ENCODE assay signal across 8 cellular contexts in the genomic region with DNA sequence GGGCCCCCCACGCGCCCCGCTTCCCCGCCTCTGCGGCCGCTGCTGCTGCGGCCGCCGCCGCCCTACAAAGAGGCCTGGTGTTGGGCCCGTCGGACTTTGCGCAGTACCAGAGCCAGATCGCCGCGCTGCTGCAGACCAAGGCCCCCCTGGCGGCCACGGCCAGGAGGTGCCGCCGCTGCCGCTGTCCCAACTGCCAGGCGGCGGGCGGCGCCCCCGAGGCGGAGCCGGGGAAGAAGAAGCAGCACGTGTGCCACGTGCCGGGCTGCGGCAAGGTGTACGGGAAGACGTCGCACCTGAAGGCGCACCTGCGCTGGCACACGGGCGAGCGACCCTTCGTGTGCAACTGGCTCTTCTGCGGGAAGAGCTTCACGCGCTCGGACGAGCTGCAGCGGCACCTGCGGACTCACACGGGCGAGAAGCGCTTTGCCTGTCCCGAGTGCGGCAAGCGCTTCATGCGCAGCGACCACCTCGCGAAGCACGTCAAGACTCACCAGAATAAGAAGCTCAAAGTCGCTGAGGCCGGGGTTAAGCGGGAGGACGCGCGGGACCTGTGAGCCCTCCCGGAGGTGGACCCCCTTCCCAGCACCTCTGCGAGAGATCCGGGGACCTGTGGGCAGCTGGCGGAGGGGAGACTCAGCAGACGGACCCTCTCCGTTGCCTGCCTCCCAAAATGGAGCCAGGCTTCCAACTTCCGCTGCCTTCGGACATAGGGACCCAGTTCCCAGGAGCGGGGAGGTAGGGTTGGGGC. TPM values are rescaled to one million over a fixed set of nuclear protein-coding genes. Genes with fewer than 3 reads are reported as not detected.
DNase-seq lines count a peak whose midpoint lies in the region; ATAC-seq and TF ChIP-seq lines count a peak whose summit lies in the region.

No MANE protein-coding gene starts in this region.

- no peaks in the 10 kb centered on the region for H3K36me3 Mint-ChIP-seq in brain

- peak overlapping the region; percentile 66 to 80 (median 74) for H3K4me3 Mint-ChIP-seq in brain

- DNase-seq in activated effector memory CD4-positive, alpha-beta T cell treated with anti-CD3 and anti-CD28 coated beads, Interleukin-2, amount 50 U/mL, for 16 hours = peak; percentile 69
- no peak for DNase-seq in activated effector memory CD4-positive, alpha-beta T cell treated with Interleukin-2 at 50 U/mL for 16 hours
- DNase-seq in iPS-NIHi7 (ENCODE audit: extremely low spot score) = peak; percentile 83
- peak; percentile 49 for DNase-seq in stimulated activated CD4-positive, alpha-beta T cell treated with anti-CD3 and anti-CD28 coated beads, Interleukin-4, amount 100 ng/mL, for 1 hour
- no peak for DNase-seq in activated CD4-positive, CD25-positive, alpha-beta regulatory T cell (lab: John Stamatoyannopoulos, UW)
- DNase-seq in KG1 (lab: John Stamatoyannopoulos, UW) = no peak

- peaks cover 96% of the 10 kb centered on the region for H3K27me3 Mint-ChIP-seq in brain

- H3K4me1 Mint-ChIP-seq in brain = peaks cover 36% of the 10 kb centered on the region

- peak; percentile 60 to 76 for TF ChIP-seq CTCF in brain (conservative IDR thresholded peaks at IDR 0.05)

- peak overlapping the region in 1 of 5 experiments; percentile 59 for H3K27ac Mint-ChIP-seq in brain

- no peak for ATAC-seq in GM18909 (IDR thresholded peaks at IDR 0.05; ENCODE audit: poor library complexity, unreplicated experiment)

- H3K9me3 Mint-ChIP-seq in brain = peaks cover 0 to 6% (median 0%) of the 10 kb centered on the region in 5 experiments

RNA-seq across cellular contexts. Expression of a gene that starts 1.9 kb away (rescaled TPM):
- 3.9 TPM for polyA plus RNA-seq in brain (ENCODE audit: insufficient read depth, low read depth, low replicate concordance)

RNA-seq across cellular contexts. Expression of a gene that starts 53.2 kb away (rescaled TPM):
- polyA plus RNA-seq in brain (ENCODE audit: insufficient read depth, low read depth, low replicate concordance) = 1.1 TPM

Comparison
In these comparisons a context has a peak if more than half of its experiments do, and no peak if none do; other contexts are left out.
1. DNase-seq: peak in activated effector memory CD4-positive, alpha-beta T cell treated with anti-CD3 and anti-CD28 coated beads, Interleukin-2, amount 50 U/mL, for 16 hours (single experiment), iPS-NIHi7 (single experiment) and stimulated activated CD4-positive, alpha-beta T cell treated with anti-CD3 and anti-CD28 coated beads, Interleukin-4, amount 100 ng/mL, for 1 hour (single experiment); none in activated effector memory CD4-positive, alpha-beta T cell treated with Interleukin-2 at 50 U/mL for 16 hours (single experiment), activated CD4-positive, CD25-positive, alpha-beta regulatory T cell (0 of 4) and KG1 (single experiment).